In the genomic region with DNA sequence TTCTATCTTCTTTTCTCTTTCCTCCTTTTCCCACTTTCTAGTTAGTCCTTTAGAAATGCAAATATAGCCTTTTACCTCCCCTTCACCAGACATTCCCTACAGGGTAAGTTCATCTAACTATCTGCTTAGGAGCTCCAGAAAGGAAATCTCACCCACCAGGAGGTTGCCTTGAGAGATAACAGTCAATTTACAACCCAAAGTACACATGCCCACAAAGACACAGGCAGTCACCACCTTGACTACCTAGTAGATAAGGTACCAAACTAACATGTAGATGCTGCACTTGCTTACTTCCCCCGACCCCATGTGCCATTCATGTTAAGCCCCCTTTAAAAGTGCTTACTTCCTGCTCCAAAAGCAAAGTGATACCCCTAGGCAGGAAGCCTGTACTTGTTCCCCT, we compare ENCODE assay signal across 18 cellular contexts. TPM values are rescaled to one million over a fixed set of nuclear protein-coding genes. Genes with fewer than 3 reads are reported as not detected.
DNase-seq lines count a peak whose midpoint lies in the region; ATAC-seq, FAIRE-seq and TF ChIP-seq lines count a peak whose summit lies in the region.
"Had no signal": no experiment of that assay in that cellular context is flagged by ENCODE, and none has a peak within 500 bp of the region (broad histone marks: within the 10 kb centered on the region; RNA-seq: fewer than 3 reads in every experiment).

No MANE protein-coding gene starts in this region.

- no peaks in the 10 kb centered on the region for H3K9me1 ChIP-seq in K562 (ENCODE audit: control insufficient read depth, insufficient read depth, low read length)

- no peaks in the 10 kb centered on the region for H4K20me1 ChIP-seq in Loucy (ENCODE audit: insufficient read depth, low read length, poor library complexity, severe bottlenecking)
- no peaks in the 10 kb centered on the region for H4K20me1 ChIP-seq in K562 (replicated peaks; ENCODE audit: control insufficient read depth, insufficient read depth, low read length)

- H3K27me3 ChIP-seq in Loucy (ENCODE audit: insufficient read depth, low read length, poor library complexity, severe bottlenecking), result no peaks in the 10 kb centered on the region
- H3K27me3 ChIP-seq in K562 (ENCODE audit: control insufficient read depth in 2 of 2, insufficient read depth in 2 of 2, low read length in 2 of 2), result 0 out of 5 replicates have a peak, but pooled peaks cover 0 to 4% of the 10 kb centered on the region in 2 experiments
- no peaks in the 10 kb centered on the region for H3K27me3 ChIP-seq in mesendoderm (ENCODE audit: insufficient read depth, low read length, poor library complexity)

- FAIRE-seq in GM12891 (lab: Jason Lieb, UNC) (peak; percentile 45), K562 (lab: Jason Lieb, UNC) (no peak)
- FAIRE-seq: A204.1, HTR-8/SVneo had no signal

- intact Hi-C loops in K562 (cut with micrococcal nuclease), result no loop called here

- peak; percentile 10; the same call in 2 of the 3 replicates for ATAC-seq in K562

- peak overlapping the region; percentile 97 for H3K18ac ChIP-seq in mesendoderm (ENCODE audit: low read length)

- TF ChIP-seq POLR2A in GM12891 (IDR thresholded peaks at IDR 0.05; ENCODE audit: low read depth, low read length) (no peak), K562 (conservative IDR thresholded peaks at IDR 0.05) (no peak)

- H2AFZ ChIP-seq in Loucy (ENCODE audit: low read length), result 0 out of 2 replicates have a peak overlapping the region, but pooled peaks have one; percentile 41
- H2AFZ ChIP-seq in K562 (ENCODE audit: low read depth, low read length), result no peak overlapping the region

- no peaks in the 10 kb centered on the region for H3K79me1 ChIP-seq in mesendoderm (ENCODE audit: low read length)

- H2AK5ac ChIP-seq in mesendoderm (ENCODE audit: low read length), result no peak overlapping the region

- POLR2A ChIA-PET in K562 (lab: Yijun Ruan, JAX), result interaction anchor here (1.0 to 1.8 kb wide), 2 partner anchors 13 to 111 kb away, joined by 3 to 4 read pairs; partner anchors contain the start of gene CREB3L2

- H3K4me1 ChIP-seq in Loucy (ENCODE audit: insufficient read depth, low read length, poor library complexity, severe bottlenecking), result no peaks in the 10 kb centered on the region
- no peaks in the 10 kb centered on the region for H3K4me1 ChIP-seq in K562 (replicated peaks in 1 of 2; ENCODE audit: control insufficient read depth in 2 of 2, insufficient read depth in 2 of 2, low read length in 2 of 2)
- H3K4me1 ChIP-seq in mesendoderm (ENCODE audit: control insufficient read depth, low read depth, low read length), result peaks cover 9% of the 10 kb centered on the region

- no peaks in the 10 kb centered on the region for H3K9me3 ChIP-seq in Loucy (ENCODE audit: insufficient read depth, low read depth, low read length)
- no peaks in the 10 kb centered on the region for H3K9me3 ChIP-seq in K562 (replicated peaks; ENCODE audit: control insufficient read depth, insufficient read depth, low read depth, low read length)

- no peak overlapping the region for H2BK120ac ChIP-seq in mesendoderm (ENCODE audit: low read depth, low read length)

- in situ Hi-C loops in K562 (cut with MboI), result no loop called here

- peak overlapping the region; percentile 94 for H3K4ac ChIP-seq in mesendoderm (ENCODE audit: low read depth, low read length)

- peak overlapping the region; percentile 99 for H2BK5ac ChIP-seq in mesendoderm (ENCODE audit: low read length)

- H3K56ac ChIP-seq in mesendoderm (ENCODE audit: low read length), result no peak overlapping the region

- H2BK15ac ChIP-seq in mesendoderm (replicated peaks; ENCODE audit: low read depth), result no peak overlapping the region

- no peak overlapping the region for H4K5ac ChIP-seq in mesendoderm (ENCODE audit: low read length)

- H3K36me3 ChIP-seq in Loucy (ENCODE audit: insufficient read depth, low read length) (no peaks in the 10 kb centered on the region), K562 (ENCODE audit: control insufficient read depth, insufficient read depth, low read length) (no peaks in the 10 kb centered on the region), mesendoderm (ENCODE audit: control insufficient read depth, insufficient read depth, low read length) (no peaks in the 10 kb centered on the region)

- H3K4me2 ChIP-seq in Loucy (ENCODE audit: low read depth, low read length, poor library complexity, severe bottlenecking) (no peak overlapping the region), K562 (ENCODE audit: insufficient read depth, low read length) (no peak overlapping the region), mesendoderm (ENCODE audit: low read length) (no peak overlapping the region)

- no peak overlapping the region for H3K4me3 ChIP-seq in Loucy (ENCODE audit: low read length, poor library complexity, severe bottlenecking)
- H3K4me3 ChIP-seq in K562, result no peak overlapping the region
- H3K4me3 ChIP-seq in mesendoderm (ENCODE audit: low read length), result no peak overlapping the region
- no peak overlapping the region for H3K4me3 ChIP-seq in foreskin fibroblast (ENCODE audit: low read depth in 1 of 2, low read length in 2 of 2)

- 5% methylated on average over 1 of the region's 1 CpG for WGBS in K562 (ENCODE audit: insufficient coverage, low coverage, missing lambda C conversion rate)
- WGBS in mesendoderm (ENCODE audit: extremely low coverage, insufficient coverage, low lambda C conversion rate), result no CpG with 5 or more reads among the region's 1 CpG

- no TSS peak for BruUV-seq in K562 (replicated peaks; lab: Mats Ljungman, UMichigan)

- H3K79me2 ChIP-seq in Loucy (ENCODE audit: insufficient read depth, low read length) (no peaks in the 10 kb centered on the region), K562 (ENCODE audit: control insufficient read depth, insufficient read depth, low read length) (no peaks in the 10 kb centered on the region), mesendoderm (ENCODE audit: control insufficient read depth, insufficient read depth, low read length) (no peaks in the 10 kb centered on the region)

- TF ChIP-seq RAD21 in K562 (CRISPR knock-in tag; conservative IDR thresholded peaks at IDR 0.05 in 1 of 2, IDR thresholded peaks at IDR 0.05 in 1 of 2), result no peak

- H3K9me2 ChIP-seq in Loucy (replicated peaks; ENCODE audit: low read depth, low read length), result no peaks in the 10 kb centered on the region

- H3K27ac ChIP-seq in K562 (ENCODE audit: extremely low read depth, low read depth, low read length) (no peak overlapping the region), mesendoderm (ENCODE audit: low read depth, low read length) (peak overlapping the region; percentile 98)
- H3K27ac ChIP-seq: HL-60 had no signal

- H3F3A ChIP-seq in Loucy (ENCODE audit: low read depth), result no peaks in the 10 kb centered on the region

- no peak for TF ChIP-seq EP300 in K562 (IDR thresholded peaks at IDR 0.05; ENCODE audit: low read length)

- H4K8ac ChIP-seq in mesendoderm (ENCODE audit: low read depth, low read length), result no peak overlapping the region

- TF ChIP-seq CTCF in Loucy (conservative IDR thresholded peaks at IDR 0.05; ENCODE audit: low read length) (no peak), K562 (IDR thresholded peaks at IDR 0.05 in 2 of 3, conservative IDR thresholded peaks at IDR 0.05 in 1 of 3; ENCODE audit: insufficient read depth in 2 of 3, low read depth in 1 of 3, low read length in 3 of 3) (no peak), foreskin fibroblast (IDR thresholded peaks at IDR 0.05; ENCODE audit: low read depth, low read length) (no peak)

- CTCF ChIA-PET in K562 (lab: Yijun Ruan, JAX; ENCODE audit: low intra/inter-chr PET ratio), result no interaction called here

- no peak for DNase-seq in GM12891 (ENCODE audit: insufficient read length, low spot score)
- DNase-seq in K562 (ENCODE audit: extremely low read depth in 1 of 4, low spot score in 3 of 4), result no peak
- peak; percentile 97 for DNase-seq in mesendoderm
- DNase-seq in stimulated activated CD4-positive, alpha-beta T cell treated with anti-CD3 and anti-CD28 coated beads, Interleukin-15, amount 100 ng/mL, for 24 hours, result no peak
- no peak for DNase-seq in dermis blood vessel endothelial cell
- no peak for DNase-seq in foreskin fibroblast
- DNase-seq: ACHN; CD4-positive, alpha-beta memory T cell; DMS153; DMS79; GF-D8; HCEC 1CT; IMR-90; KBM-7 had no signal

- no peak overlapping the region for H3K9ac ChIP-seq in Loucy (ENCODE audit: low read depth, low read length, poor library complexity, severe bottlenecking)
- H3K9ac ChIP-seq in K562 (ENCODE audit: insufficient read depth in 1 of 2, low read depth in 2 of 2, low read length in 2 of 2), result no peak overlapping the region
- H3K9ac ChIP-seq in mesendoderm (ENCODE audit: low read length), result no peak overlapping the region

- H3K23ac ChIP-seq in mesendoderm (ENCODE audit: low read length), result no peak overlapping the region

TF ChIP-seq in GM12891, 5 proteins besides CTCF, POLR2A, EP300 and RAD21 (continues in another document):
- TF ChIP-seq TAF1 (IDR thresholded peaks at IDR 0.05; ENCODE audit: low read depth, low read length) (no peak), SPI1 (IDR thresholded peaks at IDR 0.05; ENCODE audit: low read depth, low read length) (no peak), POLR2AphosphoS5 (IDR thresholded peaks at IDR 0.05; ENCODE audit: low read depth, low read length) (no peak)

RNA-seq across cellular contexts. Expression of gene CREB3L2, which starts 12.8 kb away (rescaled TPM):
- 10.9 TPM for polyA plus RNA-seq in GM12891 (2012; ENCODE audit: low read depth, missing spikeins)
- total RNA-seq in K562 (2011; cell fraction: chromatin; rRNA removed; ENCODE audit: low replicate concordance), result 58.2 and 65.5 TPM in 2 replicates
- 39.9 and 41.2 TPM in 2 replicates for total RNA-seq in K562 (2011; cell fraction: nucleolus; rRNA removed)
- total RNA-seq in K562 (2011; cell fraction: nucleoplasm; rRNA removed), result 52.9 and 82.7 TPM in 2 replicates
- total RNA-seq in K562 (2014; rRNA removed), result 10.2 and 19.6 TPM in 2 replicates
- 13.8 and 15.2 TPM in 2 replicates for total RNA-seq in K562 (2014; rRNA removed; fragmentation: Illumina TruSeq; extraction: Trizol)
- total RNA-seq in K562 (2015; rRNA removed; fragmentation: Illumina TruSeq; extraction: Trizol), result 16.0 and 17.5 TPM in 2 replicates
- 44.7 and 45.6 TPM in 2 replicates for total RNA-seq in K562 (2021)
- polyA plus RNA-seq in K562 (2011; rRNA removed), result 17.1 and 37.9 TPM in 2 replicates
- polyA plus RNA-seq in K562 (2011; cell fraction: cytosol; rRNA removed), result 15.4 and 27.7 TPM in 2 replicates
- polyA plus RNA-seq in K562 (2011; cell fraction: nucleus; rRNA removed), result 24.4 and 31.2 TPM in 2 replicates
- 20.5 and 29.6 TPM in 2 replicates for polyA plus RNA-seq in K562 (2012)
- 26.9 and 27.4 TPM in 2 replicates for polyA plus RNA-seq in K562 (2014; fragmentation: Illumina TruSeq; extraction: Trizol)
- 1 to 10 TPM; 7.1 to 8.8 TPM for polyA plus RNA-seq in K562 (2014; fragmentation: Nextera tagmentation; extraction: Ambion mirVana)
- 15.8 and 18.7 TPM in 2 replicates for polyA plus RNA-seq in K562 (2014; rRNA removed)
- 30.2 and 46.2 TPM in 2 replicates for polyA minus RNA-seq in K562 (2011; rRNA and poly(A)+ RNA removed)
- polyA minus RNA-seq in K562 (2011; cell fraction: cytosol; rRNA and poly(A)+ RNA removed), result 19.4 and 34.7 TPM in 2 replicates
- 24.1 and 55.8 TPM in 2 replicates for polyA minus RNA-seq in K562 (2011; cell fraction: nucleus; rRNA and poly(A)+ RNA removed)
- 32.4 TPM for polyA plus RNA-seq in mesendoderm (2013, experiment 1 of 2)
- 30.3 TPM for polyA plus RNA-seq in mesendoderm (2013, experiment 2 of 2)
- total RNA-seq in dermis blood vessel endothelial cell, result 32.2 and 34.5 TPM in 2 replicates
